ENCODE assay signal across 9 cellular contexts in the genomic region with DNA sequence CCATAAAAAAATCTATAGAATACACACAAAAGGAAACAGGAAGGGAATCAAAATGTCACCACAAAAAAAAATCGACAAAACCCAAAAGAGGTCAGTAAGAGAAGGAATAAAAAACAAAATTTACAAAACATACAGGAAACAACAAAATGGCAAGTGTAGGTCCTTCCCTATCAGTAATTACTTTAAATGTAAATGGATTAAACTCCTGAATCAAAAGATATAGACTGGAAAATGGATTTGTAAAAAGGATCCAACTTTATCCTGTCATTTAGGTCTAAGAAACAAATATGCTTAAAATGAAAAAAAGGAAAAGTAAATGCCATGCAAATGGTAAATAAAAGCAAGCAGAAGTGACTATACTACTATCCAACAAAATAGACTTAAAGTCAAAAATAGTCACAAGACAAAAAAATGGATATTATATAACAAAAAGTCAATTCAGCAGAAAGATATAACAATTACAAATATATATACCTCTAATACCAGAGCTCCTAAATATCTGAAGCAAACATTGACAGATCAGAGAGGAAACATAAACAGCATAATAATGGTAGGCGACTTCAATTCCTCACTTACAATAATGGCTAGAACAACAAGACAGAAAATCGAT. TPM values are rescaled to one million over a fixed set of nuclear protein-coding genes. Genes with fewer than 3 reads are reported as not detected.
"Had no signal": no experiment of that assay in that cellular context is flagged by ENCODE, and none has a peak within 500 bp of the region (broad histone marks: within the 10 kb centered on the region; RNA-seq: fewer than 3 reads in every experiment).

No MANE protein-coding gene starts in this region.

- FAIRE-seq: HepG2, HTR-8/SVneo had no signal

- DNase-seq: IMR-90, KBM-7, KG1 had no signal

- H3K9ac ChIP-seq: KMS-11 had no signal

- H3K4me2 ChIP-seq: KMS-11 had no signal

- ATAC-seq: HepG2 had no signal

- H3K27ac ChIP-seq: HL-60, KMS-11 had no signal

RNA-seq across cellular contexts. Expression of a gene that starts 2.0 kb away (rescaled TPM):
- total RNA-seq: HepG2, HT-29, HT1080, IMR-90 had no signal
- polyA plus RNA-seq: HepG2, IMR-90 had no signal
